In the genomic region with DNA sequence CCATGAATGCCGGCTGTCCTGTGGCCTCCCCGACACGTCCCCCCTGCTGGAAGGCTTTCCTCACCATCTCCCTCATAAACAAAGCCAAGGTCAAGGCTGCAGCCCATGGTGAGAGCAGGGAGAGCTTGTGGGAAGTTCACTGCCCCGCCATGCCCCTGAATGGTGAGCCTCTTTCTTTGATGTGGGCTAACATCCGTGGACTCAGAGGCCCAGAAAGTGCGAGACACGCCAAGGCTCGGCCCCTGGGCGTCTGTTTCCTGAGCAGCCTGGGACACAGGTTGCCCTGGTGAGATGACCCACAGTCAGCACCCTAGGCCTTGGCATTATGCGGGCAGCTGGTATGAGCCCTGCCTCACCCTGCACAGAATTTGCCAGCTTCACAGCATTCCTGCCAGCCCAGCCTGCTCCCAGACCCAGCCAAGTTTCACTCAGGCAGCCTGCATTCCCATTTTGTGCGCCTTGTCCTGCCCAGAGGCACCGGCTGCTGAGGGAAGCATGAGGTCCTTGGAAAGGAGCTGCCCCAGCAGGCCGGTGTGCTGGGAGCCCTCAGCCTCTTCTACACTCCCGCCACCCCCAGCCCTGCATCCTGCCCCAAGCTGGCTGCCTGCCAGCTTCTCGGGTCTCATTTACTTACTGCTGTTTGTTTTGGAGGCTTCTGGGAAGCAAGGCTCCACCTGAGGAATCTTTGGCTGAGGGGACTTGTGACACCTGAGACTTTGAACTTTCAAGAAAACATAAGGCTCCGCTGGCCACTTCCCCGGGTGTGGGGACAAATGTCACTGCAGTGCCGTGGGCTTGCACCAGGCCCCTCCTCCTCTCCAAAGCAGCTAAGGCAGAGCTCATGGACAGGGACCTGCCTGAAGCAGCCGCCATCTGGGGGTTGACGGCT, we compare ENCODE assay signal across 9 cellular contexts. TPM values are rescaled to one million over a fixed set of nuclear protein-coding genes. Genes with fewer than 3 reads are reported as not detected.
DNase-seq lines count a peak whose midpoint lies in the region; FAIRE-seq and TF ChIP-seq lines count a peak whose summit lies in the region.
"Had no signal": no experiment of that assay in that cellular context is flagged by ENCODE, and none has a peak within 500 bp of the region (broad histone marks: within the 10 kb centered on the region; RNA-seq: fewer than 3 reads in every experiment).

No MANE protein-coding gene starts in this region.

- intact Hi-C loops in cardiac septum (cut with DNase I): no loop called here
- intact Hi-C loops in spleen (cut with DNase I; ENCODE audit: low total_unique reads): loop anchor here (5.0 kb wide), 1 partner anchor 66 kb away; a partner anchor contains a TSS

- TF ChIP-seq CTCF in VCaP (conservative IDR thresholded peaks at IDR 0.05): 0 out of 2 replicates have a peak, but pooled peaks have one; percentile 11
- no peak for TF ChIP-seq CTCF in spleen (IDR thresholded peaks at IDR 0.05 in 8 of 11, conservative IDR thresholded peaks at IDR 0.05 in 3 of 11)

- WGBS in spleen, 5 donors: 39 to 46% (median 44%) methylated on average over 14 to 20 of the region's 20 CpGs

- H3K4me1 ChIP-seq in BLaER1 treated with 17β-estradiol and CSF1 and Interleukin-3, amounts not matched to agents 10 nM and 100 nM: peaks cover 7 to 16% (median 15%) of the 10 kb centered on the region in 10 experiments; a peak in 19 of 20 replicates
- H3K4me1 ChIP-seq in spleen: peaks cover 0 to 17% (median 12%) of the 10 kb centered on the region in 6 donors

- H3K36me3 ChIP-seq in BLaER1 treated with 17β-estradiol and CSF1 and Interleukin-3, amounts not matched to agents 10 nM and 100 nM: no peaks in the 10 kb centered on the region
- no peaks in the 10 kb centered on the region for H3K36me3 ChIP-seq in spleen

- DNase-seq in NCI-H1105 treated with DMSO at 0.1 percent for 48 hours (lab: John Stamatoyannopoulos, UW) (peak; percentile 81), cardiac septum (ENCODE audit: low spot score) (peak; percentile 72), spleen (no peak), NCI-H1048 (lab: John Stamatoyannopoulos, UW) (no peak), CD1c-positive myeloid dendritic cell (ENCODE audit: extremely low spot score) (no peak), RCC 7860 (ENCODE audit: low spot score) (no peak)
- DNase-seq: activated B cell treated with CpG ODN at 0.5 μM for 24 hours had no signal

- H3K27me3 ChIP-seq in BLaER1 treated with 17β-estradiol and CSF1 and Interleukin-3, amounts not matched to agents 10 nM and 100 nM: no peaks in the 10 kb centered on the region
- H3K27me3 ChIP-seq in spleen (replicated peaks in 1 of 7): no peaks in the 10 kb centered on the region

- TF ChIP-seq POLR2A in spleen (IDR thresholded peaks at IDR 0.05): no peak

- FAIRE-seq in RCC 7860 (lab: Jason Lieb, UNC): no peak

- no peak overlapping the region for H3K27ac ChIP-seq in BLaER1 treated with 17β-estradiol and CSF1 and Interleukin-3, amounts not matched to agents 10 nM and 100 nM
- peak overlapping the region; percentile 83 for H3K27ac ChIP-seq in VCaP
- peak overlapping the region; percentile 60 to 76 (median 70) for H3K27ac ChIP-seq in spleen

- peak overlapping the region; percentile 1 to 61 (median 50); a peak in 20 of 22 replicates for H3K4me2 ChIP-seq in BLaER1 treated with 17β-estradiol and CSF1 and Interleukin-3, amounts not matched to agents 10 nM and 100 nM

- no peak overlapping the region for H3K4me3 ChIP-seq in BLaER1 treated with 17β-estradiol and CSF1 and Interleukin-3, amounts not matched to agents 10 nM and 100 nM
- no peak overlapping the region for H3K4me3 ChIP-seq in spleen

- no peaks in the 10 kb centered on the region for H4K20me1 ChIP-seq in BLaER1 treated with 17β-estradiol and CSF1 and Interleukin-3, amounts not matched to agents 10 nM and 100 nM

- H3K9me3 ChIP-seq in BLaER1 treated with 17β-estradiol and CSF1 and Interleukin-3, amounts not matched to agents 10 nM and 100 nM (replicated peaks in 1 of 11): no peaks in the 10 kb centered on the region
- H3K9me3 ChIP-seq in spleen: no peaks in the 10 kb centered on the region

- no peak overlapping the region for H3K9ac ChIP-seq in BLaER1 treated with 17β-estradiol and CSF1 and Interleukin-3, amounts not matched to agents 10 nM and 100 nM

RNA-seq across cellular contexts. Expression of a gene that starts 31.9 kb away (rescaled TPM):
- total RNA-seq in cardiac septum: not detected
- 1 to 10 TPM in 5 of 7 donors, under 1 TPM in 2; 0.38 to 5.5 (median 2.4) TPM for total RNA-seq in spleen
- 1 to 10 TPM in 2 of 3 donors, under 1 TPM in 1; 0.74 to 4.0 (median 1.6) TPM for polyA plus RNA-seq in spleen

Comparison
In these comparisons a context has a peak if more than half of its experiments do, and no peak if none do; other contexts are left out.
1. H3K27ac ChIP-seq: peak in VCaP (single experiment) and spleen (8 of 8); none in BLaER1 treated with 17β-estradiol and CSF1 and Interleukin-3, amounts not matched to agents 10 nM and 100 nM (0 of 11).
2. DNase-seq: peak in NCI-H1105 treated with DMSO at 0.1 percent for 48 hours (single experiment) and cardiac septum (single experiment); none in spleen (single experiment), NCI-H1048 (single experiment), CD1c-positive myeloid dendritic cell (single experiment) and RCC 7860 (single experiment).